ENCODE assay signal across 15 cellular contexts in genomic region chr3:125671461-125672243, GRCh38.
DNase-seq lines count a peak whose midpoint lies in the region; ATAC-seq and TF ChIP-seq lines count a peak whose summit lies in the region.
"Had no signal": no experiment of that assay in that cellular context is flagged by ENCODE, and none has a peak within 500 bp of the region (broad histone marks: within the 10 kb centered on the region; RNA-seq: fewer than 3 reads in every experiment).

No MANE protein-coding gene starts in this region.

- no peak overlapping the region for H4K5ac ChIP-seq in H9 (ENCODE audit: insufficient read length, low read depth, low read length)

- H3K36me3 ChIP-seq in GM23338 (ENCODE audit: insufficient read depth) (no peaks in the 10 kb centered on the region), testis (ENCODE audit: low read depth, missing control alignments) (no peaks in the 10 kb centered on the region)

- H3K27ac ChIP-seq in GM23338 (ENCODE audit: low read depth) = no peak overlapping the region
- no peak overlapping the region for H3K27ac ChIP-seq in H9 (ENCODE audit: insufficient read length, low read depth, low read length)
- H3K27ac ChIP-seq in testis = no peak overlapping the region

- H3K18ac ChIP-seq in H9 (ENCODE audit: insufficient read length, low read depth, low read length) = no peak overlapping the region

- no peak overlapping the region for H2BK5ac ChIP-seq in H9 (ENCODE audit: insufficient read length, low read length)

- H3K9me3 ChIP-seq in H9 (ENCODE audit: control insufficient read depth, low read depth, low read length) (no peaks in the 10 kb centered on the region), testis (no peaks in the 10 kb centered on the region)

- no peak overlapping the region for H3K9ac ChIP-seq in H9 (ENCODE audit: extremely low read depth, insufficient read length, low read length)

- no peaks in the 10 kb centered on the region for H3K9me2 ChIP-seq in GM23338 (ENCODE audit: insufficient read depth)

- no peak overlapping the region for H3K4me3 ChIP-seq in GM23338
- H3K4me3 ChIP-seq in testis = peak overlapping the region; percentile 25 to 31

- no peak overlapping the region for H3K4me2 ChIP-seq in GM23338
- no peak overlapping the region for H3K4me2 ChIP-seq in H9 (ENCODE audit: insufficient read depth, insufficient read length, low read length)

- no peak overlapping the region for H2AFZ ChIP-seq in GM23338
- H2AFZ ChIP-seq in H9 (ENCODE audit: low read length) = no peak overlapping the region

- H3K4me1 Mint-ChIP-seq in GM23338 (peaks cover 5% of the 10 kb centered on the region), H9 (peaks cover 11 to 13% of the 10 kb centered on the region in 2 experiments)
- peaks cover 15 to 16% of the 10 kb centered on the region in 2 donors for H3K4me1 Mint-ChIP-seq in effector memory CD8-positive, alpha-beta T cell (ENCODE audit: low read depth in 2 of 2)
- H3K4me1 Mint-ChIP-seq in stimulated activated naive B cell treated with anti-CD40 and anti-IgM and Interleukin-4, amounts not matched to agents 10 μg/mL and 1 μg/mL and 100 μg/mL, for 72 hours = no peaks in the 10 kb centered on the region

- H3K4me3 Mint-ChIP-seq in GM23338 (no peak overlapping the region), H9 (no peak overlapping the region)
- H3K4me3 Mint-ChIP-seq in effector memory CD8-positive, alpha-beta T cell = no peak overlapping the region
- no peak overlapping the region for H3K4me3 Mint-ChIP-seq in stimulated activated naive B cell treated with anti-CD40 and anti-IgM and Interleukin-4, amounts not matched to agents 10 μg/mL and 1 μg/mL and 100 μg/mL, for 72 hours
- H3K4me3 Mint-ChIP-seq: CD4-positive, alpha-beta memory T cell had no signal

- H2BK120ac ChIP-seq in H9 (ENCODE audit: low read depth, low read length, poor library complexity, severe bottlenecking) = no peak overlapping the region

- H3T11ph ChIP-seq in H9 (ENCODE audit: low read length) = no peak overlapping the region

- H3K14ac ChIP-seq in H9 (ENCODE audit: insufficient read depth, low read length) = no peak overlapping the region

- no peaks in the 10 kb centered on the region for H3F3A ChIP-seq in GM23338 (replicated peaks; ENCODE audit: low read depth)

- H3K23me2 ChIP-seq in H9 (ENCODE audit: insufficient read length, low read depth, low read length, poor library complexity, severe bottlenecking) = no peaks in the 10 kb centered on the region

- H2BK12ac ChIP-seq in H9 (ENCODE audit: insufficient read length, low read depth, low read length) = no peak overlapping the region

- ATAC-seq in GM23338 (peak; percentile 87), HG03025 (IDR thresholded peaks at IDR 0.05; ENCODE audit: low FRiP score, unreplicated experiment) (no peak)
- no peak for ATAC-seq in effector memory CD8-positive, alpha-beta T cell (replicated peaks)
- ATAC-seq in stimulated activated naive B cell treated with anti-CD40 and anti-IgM and Interleukin-4, amounts not matched to agents 10 μg/mL and 1 μg/mL and 100 μg/mL, for 72 hours (replicated peaks) = no peak

- no peaks in the 10 kb centered on the region for H3K4me1 ChIP-seq in GM23338 (ENCODE audit: insufficient read depth)
- H3K4me1 ChIP-seq in H9 (ENCODE audit: insufficient read depth, low read length) = no peaks in the 10 kb centered on the region
- H3K4me1 ChIP-seq in testis = no peaks in the 10 kb centered on the region

- H2AK5ac ChIP-seq in H9 (ENCODE audit: insufficient read length, low read length) = no peak overlapping the region

- no peak overlapping the region for H3K56ac ChIP-seq in H9 (ENCODE audit: insufficient read length, low read depth, low read length)

- H4K91ac ChIP-seq in H9 (ENCODE audit: insufficient read length, low read depth, low read length) = no peak overlapping the region

- no peak overlapping the region for H3K27ac Mint-ChIP-seq in GM23338
- no peak overlapping the region for H3K27ac Mint-ChIP-seq in H9
- peak overlapping the region; percentile 61 to 88 for H3K27ac Mint-ChIP-seq in effector memory CD8-positive, alpha-beta T cell
- no peak overlapping the region for H3K27ac Mint-ChIP-seq in stimulated activated naive B cell treated with anti-CD40 and anti-IgM and Interleukin-4, amounts not matched to agents 10 μg/mL and 1 μg/mL and 100 μg/mL, for 72 hours
- H3K27ac Mint-ChIP-seq: CD4-positive, alpha-beta memory T cell had no signal

- H3K9me3 Mint-ChIP-seq in GM23338 (0 out of 3 replicates have a peak, but pooled peaks cover 4% of the 10 kb centered on the region), H9 (no peaks in the 10 kb centered on the region)
- H3K9me3 Mint-ChIP-seq in effector memory CD8-positive, alpha-beta T cell = no peaks in the 10 kb centered on the region
- peaks cover 0 to 2% of the 10 kb centered on the region in 2 donors for H3K9me3 Mint-ChIP-seq in stimulated activated naive B cell treated with anti-CD40 and anti-IgM and Interleukin-4, amounts not matched to agents 10 μg/mL and 1 μg/mL and 100 μg/mL, for 72 hours

- H3K27me3 ChIP-seq in GM23338 (ENCODE audit: insufficient read depth) = no peaks in the 10 kb centered on the region
- no peaks in the 10 kb centered on the region for H3K27me3 ChIP-seq in H9 (ENCODE audit: insufficient read depth, low read length)
- H3K27me3 ChIP-seq in testis = no peaks in the 10 kb centered on the region

- H3K79me2 ChIP-seq in GM23338 (replicated peaks; ENCODE audit: insufficient read depth) = no peaks in the 10 kb centered on the region
- no peaks in the 10 kb centered on the region for H3K79me2 ChIP-seq in H9 (ENCODE audit: insufficient read depth, low read length)

- no peak for TF ChIP-seq POLR2A in testis (IDR thresholded peaks at IDR 0.05)

- peaks cover 3% of the 10 kb centered on the region for H3K27me3 Mint-ChIP-seq in GM23338 (ENCODE audit: insufficient read depth, low read depth, poor library complexity)
- H3K27me3 Mint-ChIP-seq in H9 (ENCODE audit: low read depth) = no peaks in the 10 kb centered on the region; the same call in 1 of the 2 replicates
- H3K27me3 Mint-ChIP-seq in effector memory CD8-positive, alpha-beta T cell = no peaks in the 10 kb centered on the region
- no peaks in the 10 kb centered on the region for H3K27me3 Mint-ChIP-seq in stimulated activated naive B cell treated with anti-CD40 and anti-IgM and Interleukin-4, amounts not matched to agents 10 μg/mL and 1 μg/mL and 100 μg/mL, for 72 hours
- H3K27me3 Mint-ChIP-seq: CD4-positive, alpha-beta memory T cell had no signal

- H2BK15ac ChIP-seq in H9 (ENCODE audit: low read depth, low read length) = no peak overlapping the region

- peak in 1 of 2 experiments; percentile 43; a peak in 2 of 4 replicates for TF ChIP-seq CTCF in GM23338 (conservative IDR thresholded peaks at IDR 0.05; ENCODE audit: low read depth in 2 of 2)
- TF ChIP-seq CTCF in H9 (conservative IDR thresholded peaks at IDR 0.05) = peak; percentile 18; the same call in 1 of the 3 replicates
- no peak for TF ChIP-seq CTCF in testis (IDR thresholded peaks at IDR 0.05)

- H3K36me3 Mint-ChIP-seq in GM23338 (ENCODE audit: low read depth) = no peaks in the 10 kb centered on the region
- no peaks in the 10 kb centered on the region; a peak in 1 of 7 replicates for H3K36me3 Mint-ChIP-seq in H9 (ENCODE audit: insufficient read depth in 1 of 3, low read depth in 3 of 3)
- no peaks in the 10 kb centered on the region for H3K36me3 Mint-ChIP-seq in effector memory CD8-positive, alpha-beta T cell (ENCODE audit: insufficient read depth)
- H3K36me3 Mint-ChIP-seq in stimulated activated naive B cell treated with anti-CD40 and anti-IgM and Interleukin-4, amounts not matched to agents 10 μg/mL and 1 μg/mL and 100 μg/mL, for 72 hours = no peaks in the 10 kb centered on the region
- H3K36me3 Mint-ChIP-seq: CD4-positive, alpha-beta memory T cell had no signal

- no peak overlapping the region for H4K8ac ChIP-seq in H9 (replicated peaks; ENCODE audit: insufficient read length, low read depth, low read length)

- intact Hi-C loops in testis (cut with DNase I; ENCODE audit: low total_unique reads) = no loop called here

- H3K23ac ChIP-seq in H9 (ENCODE audit: insufficient read length, low read depth, low read length) = no peak overlapping the region

- no peak overlapping the region for H3K4ac ChIP-seq in H9 (ENCODE audit: low read depth, low read length)

- H2BK20ac ChIP-seq in H9 (ENCODE audit: low read depth, low read length, poor library complexity, severe bottlenecking) = no peak overlapping the region

- no peaks in the 10 kb centered on the region for H4K20me1 ChIP-seq in GM23338 (replicated peaks; ENCODE audit: insufficient read depth)
- no peaks in the 10 kb centered on the region for H4K20me1 ChIP-seq in H9 (ENCODE audit: control insufficient read depth, insufficient read depth, insufficient read length)

- no CpG with 5 or more reads among the region's 39 CpGs for WGBS in H9 (ENCODE audit: extremely low coverage, insufficient read length, low lambda C conversion rate)
- 20 to 76% methylated on average over 1 to 32 of the region's 39 CpGs for WGBS in testis, 2 donors

- DNase-seq in GM23338 (ENCODE audit: low spot score) = peak; percentile 27
- peak; percentile 46 for DNase-seq in H9
- no peak for DNase-seq in effector memory CD8-positive, alpha-beta T cell
- no peak for DNase-seq in testis
- DNase-seq in NCI-H526 treated with DMSO at 0.1 percent for 48 hours (lab: John Stamatoyannopoulos, UW) = no peak
- DNase-seq in stimulated activated naive B cell treated with anti-CD40 and anti-IgM and Interleukin-4, amounts not matched to agents 10 μg/mL and 1 μg/mL and 100 μg/mL, for 72 hours = no peak
- DNase-seq: C1 segment of cervical spinal cord; Calu3; CD4-positive, alpha-beta memory T cell; COR-L47; DMS53; DMS79 treated with DMSO at 0.1 percent for 48 hours; GF-D8; HCEC 1CT had no signal

- H3K79me1 ChIP-seq in H9 (ENCODE audit: insufficient read depth, low read depth, low read length, poor library complexity, severe bottlenecking) = no peaks in the 10 kb centered on the region

Comparison
In these comparisons a context has a peak if more than half of its experiments do, and no peak if none do; other contexts are left out.
1. DNase-seq: peak in GM23338 (single experiment) and H9 (single experiment); none in effector memory CD8-positive, alpha-beta T cell (0 of 3), testis (single experiment), NCI-H526 treated with DMSO at 0.1 percent for 48 hours (single experiment) and stimulated activated naive B cell treated with anti-CD40 and anti-IgM and Interleukin-4, amounts not matched to agents 10 μg/mL and 1 μg/mL and 100 μg/mL, for 72 hours (single experiment).
2. H3K27ac Mint-ChIP-seq: peak in effector memory CD8-positive, alpha-beta T cell (2 of 2); none in GM23338 (single experiment), H9 (0 of 3) and stimulated activated naive B cell treated with anti-CD40 and anti-IgM and Interleukin-4, amounts not matched to agents 10 μg/mL and 1 μg/mL and 100 μg/mL, for 72 hours (single experiment).